8 cellular contexts compared by ENCODE assay signal in genomic region chr15:31869640-31870335, GRCh38. TPM values are rescaled to one million over a fixed set of nuclear protein-coding genes. Genes with fewer than 3 reads are reported as not detected.
DNase-seq lines count a peak whose midpoint lies in the region; ATAC-seq and TF ChIP-seq lines count a peak whose summit lies in the region.

No MANE protein-coding gene starts in this region.

- H3K27ac Mint-ChIP-seq in CD4-positive, CD25-positive, alpha-beta regulatory T cell, result peak overlapping the region in 2 of 3 donors; percentile 64 to 67
- H3K27ac Mint-ChIP-seq in activated naive CD8-positive, alpha-beta T cell treated with anti-CD3 and anti-CD28 coated beads for 36 hours, result no peak overlapping the region

- 3% methylated on average over 43 of the region's 65 CpGs for WGBS in smooth muscle cell (ENCODE audit: low lambda C conversion rate)

- H3K4me3 ChIP-seq in CD4-positive, CD25-positive, alpha-beta regulatory T cell (ENCODE audit: low read depth, low read length), result peak overlapping the region; percentile 66
- peak overlapping the region; percentile 54 for H3K4me3 ChIP-seq in iPS-18c (ENCODE audit: insufficient read depth, low read depth, low read length)
- peak overlapping the region; percentile 37 for H3K4me3 ChIP-seq in smooth muscle cell

- DNase-seq in CD4-positive, CD25-positive, alpha-beta regulatory T cell, result no peak
- no peak for DNase-seq in activated naive CD8-positive, alpha-beta T cell treated with anti-CD3 and anti-CD28 coated beads for 36 hours
- no peak for DNase-seq in smooth muscle cell (lab: John Stamatoyannopoulos, UW; ENCODE audit: unreplicated experiment)
- no peak for DNase-seq in activated CD4-positive, alpha-beta T cell treated with anti-CD3 and anti-CD28 coated beads, Interleukin-2, amount 50 U/mL, for 48 hours

- H3K4me2 ChIP-seq in smooth muscle cell, result peak overlapping the region; percentile 84

- no peaks in the 10 kb centered on the region for H3K79me2 ChIP-seq in smooth muscle cell (ENCODE audit: low read depth)

- no peak for ATAC-seq in CD4-positive, CD25-positive, alpha-beta regulatory T cell (ENCODE audit: low read depth in 2 of 2)
- ATAC-seq in HG02571 (IDR thresholded peaks at IDR 0.05; ENCODE audit: unreplicated experiment), result peak; percentile 17
- no peak for ATAC-seq in HG03565 (IDR thresholded peaks at IDR 0.05; ENCODE audit: unreplicated experiment)
- no peak for ATAC-seq in GM19467 (IDR thresholded peaks at IDR 0.05; ENCODE audit: unreplicated experiment)

- H3K4me1 ChIP-seq in CD4-positive, CD25-positive, alpha-beta regulatory T cell (ENCODE audit: control insufficient read depth, insufficient read depth, low read length, poor library complexity, severe bottlenecking), result peaks cover 6% of the 10 kb centered on the region
- H3K4me1 ChIP-seq in smooth muscle cell (ENCODE audit: low read depth), result no peaks in the 10 kb centered on the region

- TF ChIP-seq CTCF in smooth muscle cell (IDR thresholded peaks at IDR 0.05; ENCODE audit: borderline replicate concordance, insufficient read depth, poor library complexity, severe bottlenecking), result no peak

- H3K36me3 Mint-ChIP-seq in CD4-positive, CD25-positive, alpha-beta regulatory T cell, result no peaks in the 10 kb centered on the region
- no peaks in the 10 kb centered on the region for H3K36me3 Mint-ChIP-seq in activated naive CD8-positive, alpha-beta T cell treated with anti-CD3 and anti-CD28 coated beads for 36 hours

- H3K27me3 ChIP-seq in CD4-positive, CD25-positive, alpha-beta regulatory T cell (ENCODE audit: control insufficient read depth, insufficient read depth, low read length), result no peaks in the 10 kb centered on the region
- H3K27me3 ChIP-seq in smooth muscle cell (ENCODE audit: low read depth), result peaks cover 27% of the 10 kb centered on the region

- H3K9me3 Mint-ChIP-seq in CD4-positive, CD25-positive, alpha-beta regulatory T cell, result peaks cover 0 to 5% (median 0%) of the 10 kb centered on the region in 7 donors
- H3K9me3 Mint-ChIP-seq in activated naive CD8-positive, alpha-beta T cell treated with anti-CD3 and anti-CD28 coated beads for 36 hours, result no peaks in the 10 kb centered on the region

- H4K20me1 ChIP-seq in smooth muscle cell (ENCODE audit: low read depth), result no peaks in the 10 kb centered on the region

- no peaks in the 10 kb centered on the region for H3F3A ChIP-seq in smooth muscle cell (ENCODE audit: low read depth)

- no peak overlapping the region for H2AFZ ChIP-seq in smooth muscle cell (ENCODE audit: low read depth)

- no peaks in the 10 kb centered on the region for H3K9me3 ChIP-seq in CD4-positive, CD25-positive, alpha-beta regulatory T cell (ENCODE audit: control insufficient read depth in 2 of 2, low read length in 2 of 2)
- H3K9me3 ChIP-seq in iPS-18c (ENCODE audit: control insufficient read depth, insufficient read depth, low read length) (no peaks in the 10 kb centered on the region), smooth muscle cell (replicated peaks; ENCODE audit: low read depth) (no peaks in the 10 kb centered on the region)

- H3K36me3 ChIP-seq in CD4-positive, CD25-positive, alpha-beta regulatory T cell (ENCODE audit: control insufficient read depth, insufficient read depth, low read length), result no peaks in the 10 kb centered on the region
- H3K36me3 ChIP-seq in smooth muscle cell (ENCODE audit: low read depth), result no peaks in the 10 kb centered on the region

- peaks cover 41% of the 10 kb centered on the region for H3K27me3 Mint-ChIP-seq in CD4-positive, CD25-positive, alpha-beta regulatory T cell
- peaks cover 50% of the 10 kb centered on the region for H3K27me3 Mint-ChIP-seq in activated naive CD8-positive, alpha-beta T cell treated with anti-CD3 and anti-CD28 coated beads for 36 hours

- peaks cover 5 to 24% (median 11%) of the 10 kb centered on the region in 4 donors for H3K4me1 Mint-ChIP-seq in CD4-positive, CD25-positive, alpha-beta regulatory T cell
- H3K4me1 Mint-ChIP-seq in activated naive CD8-positive, alpha-beta T cell treated with anti-CD3 and anti-CD28 coated beads for 36 hours, result peaks cover 7% of the 10 kb centered on the region

- no peak overlapping the region for H3K27ac ChIP-seq in CD4-positive, CD25-positive, alpha-beta regulatory T cell (ENCODE audit: insufficient read depth, low read length, poor library complexity, severe bottlenecking)
- no peak overlapping the region for H3K27ac ChIP-seq in smooth muscle cell (ENCODE audit: low read depth)

- no peak overlapping the region for H3K9ac ChIP-seq in smooth muscle cell (ENCODE audit: low read depth)

- peak overlapping the region; percentile 81 to 90 (median 86) for H3K4me3 Mint-ChIP-seq in CD4-positive, CD25-positive, alpha-beta regulatory T cell
- H3K4me3 Mint-ChIP-seq in activated naive CD8-positive, alpha-beta T cell treated with anti-CD3 and anti-CD28 coated beads for 36 hours, result peak overlapping the region; percentile 72

RNA-seq across cellular contexts. Expression of gene OTUD7A, which starts 0.7 kb away (rescaled TPM):
- total RNA-seq in CD4-positive, CD25-positive, alpha-beta regulatory T cell, result 1.3 TPM
- polyA plus RNA-seq in CD4-positive, CD25-positive, alpha-beta regulatory T cell, result under 1 TPM; 0.06 to 0.17 (median 0.09) TPM
- 1 to 10 TPM in 1 of 2 experiments, under 1 TPM in 1; 0.87 to 1.2 TPM for total RNA-seq in activated naive CD8-positive, alpha-beta T cell treated with anti-CD3 and anti-CD28 coated beads for 36 hours
- 0.04 and 0.40 TPM in 2 replicates for total RNA-seq in smooth muscle cell
- polyA plus RNA-seq in smooth muscle cell, result 1.6 TPM in 1 of 2 replicates, not detected in the other
